In the genomic region with DNA sequence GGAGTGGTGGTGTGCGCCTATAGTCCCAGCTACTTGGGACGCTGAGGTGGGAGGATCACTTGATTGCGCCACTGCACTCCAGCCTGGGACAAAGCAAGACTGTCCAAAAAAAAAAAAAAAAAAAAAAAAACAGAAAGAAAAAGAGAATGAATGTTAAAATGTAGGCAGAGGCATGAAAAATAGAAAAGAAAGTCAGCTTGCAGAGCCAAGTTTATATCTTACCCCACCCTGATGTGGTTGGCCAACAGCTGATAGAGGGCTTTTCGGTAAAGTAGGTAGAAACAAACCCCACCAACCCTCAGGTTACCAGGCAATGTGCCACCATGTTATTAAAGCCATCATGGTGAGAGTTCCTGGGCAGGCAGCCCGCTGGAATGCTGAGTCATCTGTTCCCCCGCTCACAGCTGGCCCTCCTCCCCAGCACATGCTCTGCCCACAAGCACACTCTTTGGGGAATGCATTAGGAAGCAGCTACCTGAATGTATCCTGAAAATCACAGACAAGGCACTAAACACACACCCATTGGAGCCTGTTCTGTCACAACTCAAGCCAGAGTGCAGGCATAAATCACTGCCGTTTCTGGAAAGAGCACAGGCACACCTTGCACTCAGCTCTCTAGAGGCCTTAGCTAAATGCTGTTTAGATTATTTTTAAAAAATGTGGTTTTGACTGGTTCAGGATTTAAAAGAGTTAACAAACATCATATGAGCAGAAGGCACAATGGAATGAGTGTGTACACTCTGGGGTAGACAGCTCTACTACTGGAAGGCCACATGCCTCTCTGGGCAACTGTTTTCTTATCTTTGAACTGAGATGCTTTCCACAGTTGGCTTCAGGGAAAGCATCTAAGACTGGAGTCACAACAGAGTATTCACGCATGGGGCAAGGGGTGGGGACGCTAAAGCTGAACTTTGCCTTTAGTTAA, we compare ENCODE assay signal across 8 cellular contexts.
DNase-seq lines count a peak whose midpoint lies in the region; ATAC-seq and TF ChIP-seq lines count a peak whose summit lies in the region.

No MANE protein-coding gene starts in this region.

- TF ChIP-seq EP300 in suprapubic skin (IDR thresholded peaks at IDR 0.05), result no peak

- no peaks in the 10 kb centered on the region for H3K27me3 Mint-ChIP-seq in activated CD8-positive, alpha-beta memory T cell treated with anti-CD3 and anti-CD28 coated beads, Interleukin-2, amount 10 ng/mL, durations not matched to agents 7 days and 5 days

- no peaks in the 10 kb centered on the region for H3K36me3 Mint-ChIP-seq in activated CD8-positive, alpha-beta memory T cell treated with anti-CD3 and anti-CD28 coated beads, Interleukin-2, amount 10 ng/mL, durations not matched to agents 7 days and 5 days

- H3K4me3 Mint-ChIP-seq in activated CD8-positive, alpha-beta memory T cell treated with anti-CD3 and anti-CD28 coated beads, Interleukin-2, amount 10 ng/mL, durations not matched to agents 7 days and 5 days, result no peak overlapping the region

- no peaks in the 10 kb centered on the region for H3K9me3 Mint-ChIP-seq in activated CD8-positive, alpha-beta memory T cell treated with anti-CD3 and anti-CD28 coated beads, Interleukin-2, amount 10 ng/mL, durations not matched to agents 7 days and 5 days (ENCODE audit: low read depth)

- no peak overlapping the region for H3K27ac Mint-ChIP-seq in activated CD8-positive, alpha-beta memory T cell treated with anti-CD3 and anti-CD28 coated beads, Interleukin-2, amount 10 ng/mL, durations not matched to agents 7 days and 5 days

- peak; percentile 45 for DNase-seq in activated CD8-positive, alpha-beta memory T cell treated with anti-CD3 and anti-CD28 coated beads, Interleukin-2, amount 10 ng/mL, durations not matched to agents 7 days and 5 days
- no peak for DNase-seq in activated CD8-positive, alpha-beta memory T cell treated with anti-CD3 and anti-CD28 coated beads, Interleukin-2, amount 50 U/mL, for 48 hours
- peak; percentile 86 for DNase-seq in NCI-H774 (lab: John Stamatoyannopoulos, UW)
- DNase-seq in suprapubic skin (ENCODE audit: low spot score in 2 of 2), result peak; percentile 89 to 90
- DNase-seq in SIG-M5 (lab: John Stamatoyannopoulos, UW), result no peak

- H3K27me3 ChIP-seq in layer of hippocampus (ENCODE audit: control insufficient read depth, insufficient read depth, low read length), result no peaks in the 10 kb centered on the region
- no peaks in the 10 kb centered on the region for H3K27me3 ChIP-seq in suprapubic skin

- no peak for TF ChIP-seq POLR2A in suprapubic skin (IDR thresholded peaks at IDR 0.05)

- peaks cover 30% of the 10 kb centered on the region for H3K4me1 Mint-ChIP-seq in activated CD8-positive, alpha-beta memory T cell treated with anti-CD3 and anti-CD28 coated beads, Interleukin-2, amount 10 ng/mL, durations not matched to agents 7 days and 5 days

- WGBS in suprapubic skin, result 16% methylated on average over 9 of the region's 9 CpGs

- TF ChIP-seq CTCF in suprapubic skin (IDR thresholded peaks at IDR 0.05), result no peak

- H3K27ac ChIP-seq in cingulate gyrus (ENCODE audit: low read depth, low read length) (peak overlapping the region; percentile 13), layer of hippocampus (ENCODE audit: low read depth, low read length) (peak overlapping the region; percentile 62), suprapubic skin (peak overlapping the region; percentile 75)

- ATAC-seq in activated CD8-positive, alpha-beta memory T cell treated with anti-CD3 and anti-CD28 coated beads, Interleukin-2, amount 10 ng/mL, durations not matched to agents 7 days and 5 days, result no peak
- ATAC-seq in GM18907 (IDR thresholded peaks at IDR 0.05; ENCODE audit: unreplicated experiment), result no peak

- H3K4me1 ChIP-seq in suprapubic skin, result peaks cover 70% of the 10 kb centered on the region

- no peak overlapping the region for H3K4me3 ChIP-seq in suprapubic skin

- H3K36me3 ChIP-seq in suprapubic skin, result no peaks in the 10 kb centered on the region

- CTCF ChIA-PET in activated CD8-positive, alpha-beta memory T cell treated with anti-CD3 and anti-CD28 coated beads, Interleukin-2, amount 10 ng/mL, durations not matched to agents 7 days and 5 days (lab: Charles Lee), result interaction anchor here (1.3 kb wide), 1 partner anchor 10 kb away, joined by 3 read pairs; no protein-coding TSS in a partner anchor

- no peaks in the 10 kb centered on the region for H3K9me3 ChIP-seq in suprapubic skin

Comparison
In these comparisons a context has a peak if more than half of its experiments do, and no peak if none do; other contexts are left out.
1. DNase-seq: peak in activated CD8-positive, alpha-beta memory T cell treated with anti-CD3 and anti-CD28 coated beads, Interleukin-2, amount 10 ng/mL, durations not matched to agents 7 days and 5 days (single experiment), NCI-H774 (single experiment) and suprapubic skin (2 of 2); none in activated CD8-positive, alpha-beta memory T cell treated with anti-CD3 and anti-CD28 coated beads, Interleukin-2, amount 50 U/mL, for 48 hours (single experiment) and SIG-M5 (single experiment).
2. H3K27ac ChIP-seq: peak in every context shown above with its lines; median percentile 75 in suprapubic skin; 62 in layer of hippocampus; 13 in cingulate gyrus.